ENCODE assay signal across 8 cellular contexts in the genomic region with DNA sequence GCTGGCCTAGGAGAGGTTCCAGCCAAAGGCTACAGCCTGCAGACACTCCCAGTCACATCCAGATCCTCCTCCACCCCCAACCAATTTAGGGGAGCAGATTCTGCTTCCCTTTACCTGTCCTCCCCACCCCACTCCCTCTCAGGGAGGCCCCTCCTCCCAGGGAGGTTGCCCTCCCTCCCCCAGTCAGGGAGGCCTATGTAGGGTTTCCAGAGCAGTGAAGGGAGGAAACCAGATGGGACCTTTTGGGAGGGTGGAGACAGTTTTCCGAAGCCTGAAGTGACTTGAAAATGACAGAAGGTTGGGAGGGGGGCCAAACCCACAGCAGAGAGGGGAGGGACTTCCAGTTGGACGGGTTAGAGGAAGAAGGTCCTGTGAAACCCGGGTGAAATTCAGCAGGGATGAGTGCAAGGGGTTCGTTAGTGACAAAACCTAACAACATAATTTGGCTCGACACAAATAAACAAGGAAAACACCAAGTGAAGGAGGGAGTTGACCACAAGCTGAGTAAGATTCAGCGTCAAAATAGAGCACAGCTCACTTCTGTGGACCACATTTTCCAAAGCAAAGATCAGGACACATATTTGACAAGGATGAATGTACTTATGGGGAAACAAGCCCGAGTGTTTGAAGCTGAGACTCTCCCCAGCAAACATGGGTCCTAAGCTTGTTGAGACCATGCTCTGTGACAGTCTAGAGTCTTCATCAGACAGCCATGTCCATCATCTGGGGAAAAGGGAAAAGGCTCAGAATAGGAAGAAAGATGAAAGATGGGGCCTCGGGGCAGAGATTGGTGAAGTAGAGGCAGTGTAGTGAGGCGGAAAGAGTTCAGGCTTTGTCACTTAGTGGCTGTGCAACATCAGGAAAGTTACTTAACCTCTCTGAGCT. TPM values are rescaled to one million over a fixed set of nuclear protein-coding genes. Genes with fewer than 3 reads are reported as not detected.
DNase-seq lines count a peak whose midpoint lies in the region; ATAC-seq and TF ChIP-seq lines count a peak whose summit lies in the region.

No MANE protein-coding gene starts in this region.

- TF ChIP-seq CTCF in RWPE1 (conservative IDR thresholded peaks at IDR 0.05; ENCODE audit: low read depth) (no peak), body of pancreas (IDR thresholded peaks at IDR 0.05) (no peak), lower lobe of right lung (IDR thresholded peaks at IDR 0.05) (no peak), upper lobe of right lung (IDR thresholded peaks at IDR 0.05) (no peak), SK-N-SH (IDR thresholded peaks at IDR 0.05) (no peak)

- H4K20me1 ChIP-seq in SK-N-SH (ENCODE audit: insufficient read depth): no peaks in the 10 kb centered on the region

- H3F3A ChIP-seq in SK-N-SH (replicated peaks; ENCODE audit: insufficient read depth): no peaks in the 10 kb centered on the region

- no peak overlapping the region for H3K4me2 ChIP-seq in SK-N-SH

- no peak for TF ChIP-seq POLR2A in body of pancreas (IDR thresholded peaks at IDR 0.05)

- POLR2A ChIA-PET in RWPE1 (lab: Yijun Ruan, JAX; ENCODE audit: low non-redundant PET): interaction anchor here (1.5 kb wide), 1 partner anchor 37 kb away, joined by 5 read pairs; no protein-coding TSS in a partner anchor
- POLR2A ChIA-PET in SK-N-SH (lab: Yijun Ruan, JAX): no interaction called here

- no peak overlapping the region for H2AFZ ChIP-seq in SK-N-SH (ENCODE audit: low read depth)

- H3K79me2 ChIP-seq in SK-N-SH (ENCODE audit: insufficient read depth): no peaks in the 10 kb centered on the region

- H3K9me3 ChIP-seq in body of pancreas: no peaks in the 10 kb centered on the region
- no peaks in the 10 kb centered on the region for H3K9me3 ChIP-seq in lower lobe of right lung
- H3K9me3 ChIP-seq in upper lobe of right lung: no peaks in the 10 kb centered on the region
- no peaks in the 10 kb centered on the region for H3K9me3 ChIP-seq in SK-N-SH
- H3K9me3 ChIP-seq in MG63: no peaks in the 10 kb centered on the region

- H3K9me2 ChIP-seq in SK-N-SH: no peaks in the 10 kb centered on the region

- no peak overlapping the region for H3K4me3 ChIP-seq in body of pancreas
- H3K4me3 ChIP-seq in lower lobe of right lung: peak overlapping the region; percentile 55
- H3K4me3 ChIP-seq in upper lobe of right lung: peak overlapping the region; percentile 60
- H3K4me3 ChIP-seq in SK-N-SH (ENCODE audit: low read depth in 2 of 2, low read length in 1 of 2): no peak overlapping the region
- H3K4me3 ChIP-seq in MG63: no peak overlapping the region

- H3K27ac ChIP-seq in RWPE1 (peak overlapping the region; percentile 99), body of pancreas (peak overlapping the region; percentile 11 to 89 (median 56)), lower lobe of right lung (peak overlapping the region; percentile 98), upper lobe of right lung (peak overlapping the region; percentile 98), SK-N-SH (ENCODE audit: low read depth in 2 of 2, low read length in 1 of 2) (no peak overlapping the region)

- no peak for TF ChIP-seq EP300 in SK-N-SH (IDR thresholded peaks at IDR 0.05; ENCODE audit: borderline replicate concordance in 1 of 2, low read depth in 1 of 2, low read length in 1 of 2)

- H3K36me3 ChIP-seq in body of pancreas (replicated peaks in 1 of 2; ENCODE audit: insufficient read depth in 1 of 2, low read depth in 2 of 2) (no peaks in the 10 kb centered on the region), lower lobe of right lung (no peaks in the 10 kb centered on the region), upper lobe of right lung (no peaks in the 10 kb centered on the region), SK-N-SH (replicated peaks in 1 of 2; ENCODE audit: control insufficient read depth in 1 of 2, insufficient read depth in 2 of 2, low read length in 1 of 2) (no peaks in the 10 kb centered on the region), MG63 (no peaks in the 10 kb centered on the region)

- no peak overlapping the region for H3K9ac ChIP-seq in SK-N-SH

- H3K27me3 ChIP-seq in body of pancreas (no peaks in the 10 kb centered on the region), lower lobe of right lung (ENCODE audit: low read depth) (no peaks in the 10 kb centered on the region), upper lobe of right lung (no peaks in the 10 kb centered on the region), SK-N-SH (ENCODE audit: insufficient read depth) (peaks cover 34% of the 10 kb centered on the region), MG63 (no peaks in the 10 kb centered on the region)

- intact Hi-C loops in body of pancreas (cut with DNase I): loop anchor here (10.0 kb wide), 1 partner anchor 100 kb away; a partner anchor contains a TSS
- intact Hi-C loops in lower lobe of right lung (cut with DNase I): loop anchor here (5.0 kb wide), 1 partner anchor 38 kb away; no protein-coding TSS in a partner anchor
- intact Hi-C loops in upper lobe of right lung (cut with DNase I): loop anchor here (5.0 kb wide), 1 partner anchor 38 kb away; no protein-coding TSS in a partner anchor

- DNase-seq in RWPE1 (ENCODE audit: low spot score): peak; percentile 39
- peak; percentile 32 to 73 (median 47) for DNase-seq in body of pancreas
- peak; percentile 69 for DNase-seq in lower lobe of right lung
- peak; percentile 69 for DNase-seq in upper lobe of right lung
- DNase-seq in SK-N-SH: no peak
- DNase-seq in MG63: no peak

- H3K4me1 ChIP-seq in body of pancreas (peaks cover 48% of the 10 kb centered on the region), lower lobe of right lung (peaks cover 49% of the 10 kb centered on the region), upper lobe of right lung (peaks cover 23% of the 10 kb centered on the region), SK-N-SH (ENCODE audit: control insufficient read depth in 1 of 2, insufficient read depth in 2 of 2, low read depth in 1 of 2, low read length in 1 of 2) (no peaks in the 10 kb centered on the region)

- no peak for TF ChIP-seq RAD21 in SK-N-SH (IDR thresholded peaks at IDR 0.05; ENCODE audit: low read length)

- CTCF ChIA-PET in RWPE1 (lab: Yijun Ruan, JAX): interaction anchor here (0.6 kb wide), 2 partner anchors 52 to 342 kb away, joined by 3 to 4 read pairs; no protein-coding TSS in a partner anchor
- CTCF ChIA-PET in SK-N-SH (lab: Yijun Ruan, JAX): interaction anchor here (1.2 to 2.9 kb wide), 3 partner anchors 10 to 103 kb away, joined by 6 to 14 read pairs (median 7); a partner anchor contains a TSS

- ATAC-seq in GM18907 (IDR thresholded peaks at IDR 0.05; ENCODE audit: unreplicated experiment) (peak; percentile 21), HG03045 (IDR thresholded peaks at IDR 0.05; ENCODE audit: unreplicated experiment) (peak; percentile 13), body of pancreas (no peak), lower lobe of right lung (peak; percentile 28 to 48), upper lobe of right lung (peak; percentile 28)

- 46 to 59% methylated on average over 9 of the region's 9 CpGs for WGBS in body of pancreas, 2 donors
- 41% methylated on average over 9 of the region's 9 CpGs for WGBS in SK-N-SH (ENCODE audit: low lambda C conversion rate)

TF ChIP-seq in SK-N-SH, 30 proteins besides CTCF, POLR2A, EP300 and RAD21:
- TF ChIP-seq, protein P1, sequence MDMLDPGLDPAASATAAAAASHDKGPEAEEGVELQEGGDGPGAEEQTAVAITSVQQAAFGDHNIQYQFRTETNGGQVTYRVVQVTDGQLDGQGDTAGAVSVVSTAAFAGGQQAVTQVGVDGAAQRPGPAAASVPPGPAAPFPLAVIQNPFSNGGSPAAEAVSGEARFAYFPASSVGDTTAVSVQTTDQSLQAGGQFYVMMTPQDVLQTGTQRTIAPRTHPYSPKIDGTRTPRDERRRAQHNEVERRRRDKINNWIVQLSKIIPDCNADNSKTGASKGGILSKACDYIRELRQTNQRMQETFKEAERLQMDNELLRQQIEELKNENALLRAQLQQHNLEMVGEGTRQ (IDR thresholded peaks at IDR 0.05; ENCODE audit: borderline replicate concordance, low read depth, low read length): no peak
- TF ChIP-seq FOSL2 (IDR thresholded peaks at IDR 0.05; ENCODE audit: borderline replicate concordance, low read depth): no peak
- TF ChIP-seq MXI1 (IDR thresholded peaks at IDR 0.05; ENCODE audit: low read depth, low read length): no peak
- no peak for TF ChIP-seq CHD2 (IDR thresholded peaks at IDR 0.05; ENCODE audit: low read length, partially characterized antibody)
- no peak for TF ChIP-seq NFIC (IDR thresholded peaks at IDR 0.05; ENCODE audit: borderline replicate concordance)
- TF ChIP-seq RXRA (IDR thresholded peaks at IDR 0.05; ENCODE audit: borderline replicate concordance, low read depth): no peak

RNA-seq across cellular contexts. Expression of a gene that starts 46.4 kb away (rescaled TPM):
- total RNA-seq in body of pancreas (10 to 100 TPM in 1 of 2 donors, 1 to 10 TPM in 1; 6.5 to 18.1 TPM), lower lobe of right lung (26.9 TPM), upper lobe of right lung (25.6 TPM)
- 42.3 and 64.9 TPM in 2 replicates for polyA plus RNA-seq in SK-N-SH (2012; rRNA removed)
- 63.1 and 63.6 TPM in 2 replicates for polyA plus RNA-seq in SK-N-SH (2012; cell fraction: cytosol; rRNA removed)
- polyA plus RNA-seq in SK-N-SH (2012; cell fraction: nucleus; rRNA removed): 23.8 and 35.8 TPM in 2 replicates
- total RNA-seq in MG63 (2014; rRNA removed; shearing (Covaris generic); ENCODE audit: low replicate concordance): 190 and 311 TPM in 2 replicates

Comparison
In these comparisons a context has a peak if more than half of its experiments do, and no peak if none do; other contexts are left out.
1. DNase-seq: peak in RWPE1 (single experiment), body of pancreas (4 of 4), lower lobe of right lung (single experiment) and upper lobe of right lung (single experiment); none in SK-N-SH (single experiment) and MG63 (single experiment).
2. H3K27ac ChIP-seq: peak in RWPE1 (single experiment), body of pancreas (4 of 4), lower lobe of right lung (single experiment) and upper lobe of right lung (single experiment); none in SK-N-SH (0 of 2).
3. H3K4me3 ChIP-seq: peak in lower lobe of right lung (single experiment) and upper lobe of right lung (single experiment); none in body of pancreas (0 of 2), SK-N-SH (0 of 2) and MG63 (single experiment).